7 cellular contexts compared by ENCODE assay signal in genomic region chr6:27018401-27018800, GRCh38.
DNase-seq lines count a peak whose midpoint lies in the region; TF ChIP-seq lines count a peak whose summit lies in the region.
"Not testable (repeated sequence)": the region's sequence is repeated elsewhere in the genome, so short reads cannot be mapped to it uniquely, and the experiment has no call there.

No MANE protein-coding gene starts in this region.

- WGBS in HUES64: 96% methylated on average over 6 of the region's 6 CpGs

- H3K9ac ChIP-seq in HUES64 (ENCODE audit: low read depth, low read length); iPS-18a (ENCODE audit: low read length); neural progenitor cell: not testable (repeated sequence)

- not testable (repeated sequence) for H4K20me1 ChIP-seq in neural progenitor cell (ENCODE audit: low read depth)

- peaks cover 17% of the 10 kb centered on the region for H3K9me3 ChIP-seq in HUES64 (ENCODE audit: insufficient read depth, low read depth, low read length)
- not testable (repeated sequence) for H3K9me3 ChIP-seq in SJCRH30 (replicated peaks); iPS-18a (ENCODE audit: control insufficient read depth, low read depth, low read length); neural progenitor cell (ENCODE audit: low read depth)

- POLR2A ChIA-PET in MCF 10A (lab: Yijun Ruan, JAX): interaction anchor here (0.6 to 0.8 kb wide), 2 partner anchors 12 to 60 kb away, joined by 3 read pairs; no protein-coding TSS in a partner anchor

- H3K27ac Mint-ChIP-seq in MCF 10A (ENCODE audit: low read depth, unreplicated experiment): peak overlapping the region; percentile 94
- H3K27ac Mint-ChIP-seq in neural progenitor cell: not testable (repeated sequence)

- H3K4me2 ChIP-seq in neural progenitor cell: peak overlapping the region; percentile 87

- H3K79me2 ChIP-seq in neural progenitor cell (ENCODE audit: low read depth): peaks cover 55% of the 10 kb centered on the region

- not testable (repeated sequence) for TF ChIP-seq CTCF in MCF 10A (IDR thresholded peaks at IDR 0.05; ENCODE audit: unreplicated experiment); neural progenitor cell (IDR thresholded peaks at IDR 0.05)

- H3K4me3 Mint-ChIP-seq in MCF 10A (ENCODE audit: unreplicated experiment) (peak overlapping the region; percentile 91), neural progenitor cell (peak overlapping the region; percentile 89)

- CTCF ChIA-PET in MCF 10A (lab: Yijun Ruan, JAX): not testable (repeated sequence)

- H3K36me3 Mint-ChIP-seq in MCF 10A (ENCODE audit: insufficient read depth, unreplicated experiment): not testable (repeated sequence)
- peaks cover 14% of the 10 kb centered on the region for H3K36me3 Mint-ChIP-seq in neural progenitor cell

- H3K4me1 ChIP-seq in HUES64 (ENCODE audit: insufficient read depth, low read length); SJCRH30; iPS-18a (ENCODE audit: control insufficient read depth, low read depth, low read length): not testable (repeated sequence)
- peaks cover 17% of the 10 kb centered on the region for H3K4me1 ChIP-seq in neural progenitor cell

- not testable (repeated sequence) for H3K27me3 ChIP-seq in HUES64 (ENCODE audit: insufficient read depth, low read length); SJCRH30; iPS-18a (ENCODE audit: control insufficient read depth, insufficient read depth, low read length); neural progenitor cell

- H2AFZ ChIP-seq in neural progenitor cell (replicated peaks): not testable (repeated sequence)

- intact Hi-C loops in MCF 10A (cut with micrococcal nuclease): loop anchor here (2.0 kb wide), 1 partner anchor 72 kb away; no protein-coding TSS in a partner anchor

- H3K4me1 Mint-ChIP-seq in MCF 10A (ENCODE audit: insufficient read depth, unreplicated experiment): peaks cover 32% of the 10 kb centered on the region
- peaks cover 14% of the 10 kb centered on the region for H3K4me1 Mint-ChIP-seq in neural progenitor cell

- peak; percentile 21 for DNase-seq in DMS53 (lab: John Stamatoyannopoulos, UW)
- peak; percentile 62 for DNase-seq in NCI-H748 treated with DMSO at 0.1 percent for 48 hours (lab: John Stamatoyannopoulos, UW)
- not testable (repeated sequence) for DNase-seq in SJCRH30; MCF 10A (ENCODE audit: unreplicated experiment); neural progenitor cell (ENCODE audit: low spot score)

- not testable (repeated sequence) for BruUV-seq in MCF 10A (replicated peaks; lab: Mats Ljungman, UMichigan)

- H3K9me3 Mint-ChIP-seq in MCF 10A (ENCODE audit: unreplicated experiment): not testable (repeated sequence)
- peaks cover 33% of the 10 kb centered on the region for H3K9me3 Mint-ChIP-seq in neural progenitor cell

- H3F3A ChIP-seq in neural progenitor cell (ENCODE audit: low read depth): peaks cover 23% of the 10 kb centered on the region

- H3K4me3 ChIP-seq in HUES64 (ENCODE audit: low read length) (peak overlapping the region; percentile 80), SJCRH30 (peak overlapping the region; percentile 78; the same call in 1 of the 2 replicates), iPS-18a (ENCODE audit: low read length) (peak overlapping the region; percentile 86), neural progenitor cell (peak overlapping the region; percentile 65)

- H3K27me3 Mint-ChIP-seq in MCF 10A (ENCODE audit: insufficient read depth, unreplicated experiment); neural progenitor cell (ENCODE audit: insufficient read depth, low read depth): not testable (repeated sequence)

- H3K27ac ChIP-seq in HUES64 (ENCODE audit: low read depth, low read length); SJCRH30; iPS-18a (ENCODE audit: low read length); neural progenitor cell: not testable (repeated sequence)

- H3K36me3 ChIP-seq in HUES64 (ENCODE audit: insufficient read depth, low read length); SJCRH30; iPS-18a (ENCODE audit: control insufficient read depth, low read depth, low read length): not testable (repeated sequence)
- H3K36me3 ChIP-seq in neural progenitor cell: peaks cover 11% of the 10 kb centered on the region
